Comparison of ENCODE assay signal across 30 cellular contexts in genomic region chr16:47622666-47623176, GRCh38.
"Had no signal": no experiment of that assay in that cellular context is flagged by ENCODE, and none has a peak within 500 bp of the region (broad histone marks: within the 10 kb centered on the region; RNA-seq: fewer than 3 reads in every experiment).

No MANE protein-coding gene starts in this region.

- H3K9me3 Mint-ChIP-seq: immature natural killer cell, natural killer cell, nephron progenitor cell, neural progenitor cell had no signal

- H3K4me1 ChIP-seq: lower lobe of right lung, parathyroid adenoma, right lobe of liver, testis, thyroid gland, transverse colon, upper lobe of left lung had no signal

- H3K27ac ChIP-seq: left lung, lower lobe of right lung, neural progenitor cell, neutrophil, parathyroid adenoma, psoas muscle, right atrium auricular region, right lobe of liver, stomach, testis, thyroid gland, transverse colon, upper lobe of left lung, vagina had no signal

- H3K27me3 Mint-ChIP-seq: stimulated activated memory B cell treated with anti-CD40 and anti-IgM and Interleukin-4, amounts not matched to agents 10 μg/mL and 1 μg/mL and 100 μg/mL, for 72 hours had no signal

- H3K36me3 Mint-ChIP-seq: natural killer cell, neural progenitor cell had no signal

- H2AFZ ChIP-seq: neural progenitor cell, parathyroid adenoma had no signal

- H3K79me2 ChIP-seq: parathyroid adenoma had no signal

- H3K27ac Mint-ChIP-seq: immature natural killer cell; natural killer cell; nephron progenitor cell; neural progenitor cell; stimulated activated memory B cell treated with anti-CD40 and anti-IgM and Interleukin-4, amounts not matched to agents 10 μg/mL and 1 μg/mL and 100 μg/mL, for 72 hours had no signal

- H3K4me1 Mint-ChIP-seq: immature natural killer cell had no signal

- H3K9me3 ChIP-seq: left lung, lower lobe of right lung, neutrophil, psoas muscle, right atrium auricular region, right lobe of liver, stomach, testis, thyroid gland, transverse colon, upper lobe of left lung, vagina had no signal

- H3K36me3 ChIP-seq: lower lobe of right lung, neural progenitor cell, neutrophil, right atrium auricular region, right lobe of liver, thyroid gland, transverse colon, vagina had no signal

- H3K4me2 ChIP-seq: neural progenitor cell, smooth muscle cell had no signal

- ATAC-seq: left colon; left lung; lower lobe of right lung; natural killer cell; psoas muscle; right lobe of liver; stimulated activated memory B cell treated with anti-CD40 and anti-IgM and Interleukin-4, amounts not matched to agents 10 μg/mL and 1 μg/mL and 100 μg/mL, for 72 hours; stimulated activated naive CD8-positive, alpha-beta T cell treated with anti-CD3 and anti-CD28 coated beads, Interleukin-15, Interleukin-2, amounts not matched to agents 100 U/mL and 50 U/mL, for 24 hours had no signal

- DNase-seq: hypothalamus; immature natural killer cell; kidney; left colon; left lung; lower lobe of right lung; mammary epithelial cell; mesenchymal stem cell; natural killer cell; nephron progenitor cell; occipital lobe; psoas muscle; right lobe of liver; stimulated activated CD4-positive, alpha-beta T cell treated with anti-CD3 and anti-CD28 coated beads, Interleukin-1b, Interleukin-23, amount 100 ng/mL, for 48 hours; stimulated activated CD4-positive, alpha-beta T cell treated with anti-CD3 and anti-CD28 coated beads, Interleukin-2, amount 100 ng/mL, for 48 hours; stimulated activated CD4-positive, alpha-beta T cell treated with anti-CD3 and anti-CD28 coated beads, Interleukin-4, amount 100 ng/mL, for 4 hours; stimulated activated CD8-positive, alpha-beta memory T cell treated with anti-CD3 and anti-CD28 coated beads, Interleukin-4, amount 100 ng/mL, for 48 hours; stimulated activated naive CD8-positive, alpha-beta T cell treated with anti-CD3 and anti-CD28 coated beads, Interleukin-15, Interleukin-2, amounts not matched to agents 100 U/mL and 50 U/mL, for 24 hours; stomach; testis; thyroid gland; transverse colon; upper lobe of left lung had no signal

- H3K4me3 ChIP-seq: left lung, lower lobe of right lung, neural progenitor cell, psoas muscle, right atrium auricular region, right lobe of liver, smooth muscle cell, stomach, testis, thyroid gland, transverse colon, upper lobe of left lung, vagina had no signal

- H3K4me3 Mint-ChIP-seq: immature natural killer cell; natural killer cell; nephron progenitor cell; neural progenitor cell; stimulated activated memory B cell treated with anti-CD40 and anti-IgM and Interleukin-4, amounts not matched to agents 10 μg/mL and 1 μg/mL and 100 μg/mL, for 72 hours had no signal

- H3K27me3 ChIP-seq: left lung, neural progenitor cell, neutrophil, right atrium auricular region, right lobe of liver, stomach, testis, thyroid gland, transverse colon, upper lobe of left lung, vagina had no signal

- H3K9ac ChIP-seq: neural progenitor cell, parathyroid adenoma had no signal
